Comparison of ENCODE assay signal across 13 cellular contexts in the genomic region with DNA sequence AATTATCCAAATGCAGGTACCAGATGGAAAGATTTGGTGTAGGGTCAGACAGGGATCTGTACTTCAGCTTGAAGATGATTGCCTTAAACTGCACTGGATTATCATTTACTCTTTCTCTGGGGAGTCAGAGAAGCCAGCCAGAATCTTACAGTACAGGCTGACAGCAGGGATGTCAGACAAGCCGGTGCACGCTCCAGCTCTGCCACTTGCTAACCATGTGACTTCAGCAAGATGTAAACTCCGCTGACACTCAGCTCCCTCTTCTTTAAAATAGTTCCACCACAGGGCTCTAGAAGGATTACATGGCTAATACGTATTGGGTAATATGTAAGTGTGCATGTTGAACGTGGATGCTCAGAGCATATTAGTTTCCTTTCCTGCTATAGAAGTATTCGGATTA.
"Had no signal": no experiment of that assay in that cellular context is flagged by ENCODE, and none has a peak within 500 bp of the region (broad histone marks: within the 10 kb centered on the region; RNA-seq: fewer than 3 reads in every experiment).

No MANE protein-coding gene starts in this region.

- DNase-seq: activated CD4-positive, alpha-beta T cell treated with anti-CD3 and anti-CD28 coated beads, Interleukin-2, amount 50 U/mL, for 1 hour; activated naive CD4-positive, alpha-beta T cell treated with anti-CD3 and anti-CD28 coated beads, Interleukin-2, amount 10 ng/mL, durations not matched to agents 7 days and 5 days; activated T-cell treated with anti-CD3 and anti-CD28 coated beads for 4 hours; central memory CD4-positive, alpha-beta T cell; effector CD8-positive, alpha-beta T cell; immature natural killer cell; natural killer cell; nucleus accumbens; stimulated activated CD4-positive, alpha-beta T cell treated with anti-CD3 and anti-CD28 coated beads, Interleukin-2, amount 100 ng/mL, for 24 hours; stimulated activated naive CD4-positive, alpha-beta T cell; trophoblast cell had no signal

- ATAC-seq: activated T-helper 17 cell treated with anti-CD3 and anti-CD28 coated beads, Interleukin-2, amount 50 U/mL, for 72 hours; natural killer cell; sciatic nerve had no signal
